ENCODE assay signal across 1 cellular context in the genomic region with DNA sequence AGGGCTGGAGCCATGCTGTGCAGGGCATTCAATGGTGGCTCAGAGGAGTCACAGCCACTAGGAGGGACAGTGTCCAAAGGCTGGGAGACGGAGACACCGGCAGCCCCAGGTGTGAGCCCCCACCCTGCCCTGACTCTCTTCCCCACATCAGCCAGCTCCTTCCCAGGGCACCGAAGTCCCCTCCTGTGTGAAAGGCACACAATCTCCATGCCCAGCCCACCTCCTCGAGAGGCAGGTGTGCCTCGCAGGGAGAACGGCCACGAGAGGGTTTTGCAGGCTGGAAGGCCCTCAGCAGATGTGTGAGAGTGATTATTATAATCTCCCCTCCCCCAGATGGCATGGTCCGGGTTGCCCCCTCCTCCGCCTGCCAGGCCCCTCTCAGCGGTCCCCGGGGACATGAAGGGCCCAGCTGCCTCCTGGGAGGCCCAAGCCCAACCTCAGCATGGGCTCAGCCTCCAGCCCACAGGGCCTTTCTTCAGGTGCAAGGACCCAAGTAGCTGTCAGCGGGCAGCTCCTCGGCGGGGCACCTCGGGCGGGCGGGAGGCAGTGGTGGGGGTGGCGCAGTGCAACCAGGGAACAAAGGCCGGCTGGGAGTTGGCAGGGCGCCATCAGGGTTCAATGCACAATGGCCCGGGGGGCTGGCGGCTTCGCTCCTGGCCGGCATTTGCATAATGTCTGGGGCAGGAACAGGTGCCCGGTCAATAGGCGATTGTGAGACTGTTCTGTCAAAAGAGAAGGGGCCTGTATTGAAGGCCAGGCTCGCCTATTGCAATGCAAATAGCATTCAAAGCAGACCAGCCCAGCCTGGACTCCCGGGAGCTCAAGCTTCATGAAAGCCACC.
TF ChIP-seq lines count a peak whose summit lies in the region.

No MANE protein-coding gene starts in this region.

TF ChIP-seq in HepG2, 621 proteins besides CTCF, POLR2A, EP300 and RAD21 (continued from another document and continues in another):
- TF ChIP-seq ZXDC (CRISPR knock-in tag; IDR thresholded peaks at IDR 0.05) (no peak), RFX3 (CRISPR knock-in tag; IDR thresholded peaks at IDR 0.05) (no peak), ZNF101 (CRISPR knock-in tag; IDR thresholded peaks at IDR 0.05; ENCODE audit: borderline replicate concordance, low read depth) (no peak), POGK (CRISPR knock-in tag; conservative IDR thresholded peaks at IDR 0.05) (0 out of 2 replicates have a peak, but pooled peaks have one; percentile 35), ZBTB33 (CRISPR knock-in tag; IDR thresholded peaks at IDR 0.05) (no peak), ZBTB7B (CRISPR knock-in tag; IDR thresholded peaks at IDR 0.05) (0 out of 2 replicates have a peak, but pooled peaks have one; percentile 67), ZNF737 (CRISPR knock-in tag; IDR thresholded peaks at IDR 0.05; ENCODE audit: borderline replicate concordance) (no peak), HOXA5 (CRISPR knock-in tag; IDR thresholded peaks at IDR 0.05) (no peak), NFYB (CRISPR knock-in tag; IDR thresholded peaks at IDR 0.05) (no peak), IKZF4 (CRISPR knock-in tag; IDR thresholded peaks at IDR 0.05; ENCODE audit: borderline replicate concordance, low read depth, not compliant biosample characterization) (no peak), KAT7 (CRISPR knock-in tag; IDR thresholded peaks at IDR 0.05; ENCODE audit: borderline replicate concordance) (no peak), CREB1 (IDR thresholded peaks at IDR 0.05) (no peak), CREB1 (CRISPR knock-in tag; IDR thresholded peaks at IDR 0.05) (no peak), KDM5B (CRISPR knock-in tag; IDR thresholded peaks at IDR 0.05; ENCODE audit: borderline replicate concordance) (peak; percentile 33; the same call in 1 of the 2 replicates), ZNF616 (CRISPR knock-in tag; IDR thresholded peaks at IDR 0.05; ENCODE audit: low read depth) (no peak), ZBTB3 (CRISPR knock-in tag; IDR thresholded peaks at IDR 0.05; ENCODE audit: borderline replicate concordance, low read depth) (no peak), WIZ (CRISPR knock-in tag; IDR thresholded peaks at IDR 0.05) (no peak), HNF4A (CRISPR knock-in tag; IDR thresholded peaks at IDR 0.05) (peak; percentile 64), THYN1 (CRISPR knock-in tag; IDR thresholded peaks at IDR 0.05; ENCODE audit: borderline replicate concordance, low read depth) (no peak), ISL2 (CRISPR knock-in tag; IDR thresholded peaks at IDR 0.05) (no peak)
- TF ChIP-seq, protein P1, sequence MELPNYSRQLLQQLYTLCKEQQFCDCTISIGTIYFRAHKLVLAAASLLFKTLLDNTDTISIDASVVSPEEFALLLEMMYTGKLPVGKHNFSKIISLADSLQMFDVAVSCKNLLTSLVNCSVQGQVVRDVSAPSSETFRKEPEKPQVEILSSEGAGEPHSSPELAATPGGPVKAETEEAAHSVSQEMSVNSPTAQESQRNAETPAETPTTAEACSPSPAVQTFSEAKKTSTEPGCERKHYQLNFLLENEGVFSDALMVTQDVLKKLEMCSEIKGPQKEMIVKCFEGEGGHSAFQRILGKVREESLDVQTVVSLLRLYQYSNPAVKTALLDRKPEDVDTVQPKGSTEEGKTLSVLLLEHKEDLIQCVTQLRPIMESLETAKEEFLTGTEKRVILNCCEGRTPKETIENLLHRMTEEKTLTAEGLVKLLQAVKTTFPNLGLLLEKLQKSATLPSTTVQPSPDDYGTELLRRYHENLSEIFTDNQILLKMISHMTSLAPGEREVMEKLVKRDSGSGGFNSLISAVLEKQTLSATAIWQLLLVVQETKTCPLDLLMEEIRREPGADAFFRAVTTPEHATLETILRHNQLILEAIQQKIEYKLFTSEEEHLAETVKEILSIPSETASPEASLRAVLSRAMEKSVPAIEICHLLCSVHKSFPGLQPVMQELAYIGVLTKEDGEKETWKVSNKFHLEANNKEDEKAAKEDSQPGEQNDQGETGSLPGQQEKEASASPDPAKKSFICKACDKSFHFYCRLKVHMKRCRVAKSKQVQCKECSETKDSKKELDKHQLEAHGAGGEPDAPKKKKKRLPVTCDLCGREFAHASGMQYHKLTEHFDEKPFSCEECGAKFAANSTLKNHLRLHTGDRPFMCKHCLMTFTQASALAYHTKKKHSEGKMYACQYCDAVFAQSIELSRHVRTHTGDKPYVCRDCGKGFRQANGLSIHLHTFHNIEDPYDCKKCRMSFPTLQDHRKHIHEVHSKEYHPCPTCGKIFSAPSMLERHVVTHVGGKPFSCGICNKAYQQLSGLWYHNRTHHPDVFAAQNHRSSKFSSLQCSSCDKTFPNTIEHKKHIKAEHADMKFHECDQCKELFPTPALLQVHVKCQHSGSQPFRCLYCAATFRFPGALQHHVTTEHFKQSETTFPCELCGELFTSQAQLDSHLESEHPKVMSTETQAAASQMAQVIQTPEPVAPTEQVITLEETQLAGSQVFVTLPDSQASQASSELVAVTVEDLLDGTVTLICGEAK (IDR thresholded peaks at IDR 0.05), result no peak
- TF ChIP-seq, protein P1 (CRISPR knock-in tag; IDR thresholded peaks at IDR 0.05), result no peak
- TF ChIP-seq, protein P2, sequence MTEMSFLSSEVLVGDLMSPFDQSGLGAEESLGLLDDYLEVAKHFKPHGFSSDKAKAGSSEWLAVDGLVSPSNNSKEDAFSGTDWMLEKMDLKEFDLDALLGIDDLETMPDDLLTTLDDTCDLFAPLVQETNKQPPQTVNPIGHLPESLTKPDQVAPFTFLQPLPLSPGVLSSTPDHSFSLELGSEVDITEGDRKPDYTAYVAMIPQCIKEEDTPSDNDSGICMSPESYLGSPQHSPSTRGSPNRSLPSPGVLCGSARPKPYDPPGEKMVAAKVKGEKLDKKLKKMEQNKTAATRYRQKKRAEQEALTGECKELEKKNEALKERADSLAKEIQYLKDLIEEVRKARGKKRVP (CRISPR knock-in tag; IDR thresholded peaks at IDR 0.05), result no peak
- TF ChIP-seq, protein P3, sequence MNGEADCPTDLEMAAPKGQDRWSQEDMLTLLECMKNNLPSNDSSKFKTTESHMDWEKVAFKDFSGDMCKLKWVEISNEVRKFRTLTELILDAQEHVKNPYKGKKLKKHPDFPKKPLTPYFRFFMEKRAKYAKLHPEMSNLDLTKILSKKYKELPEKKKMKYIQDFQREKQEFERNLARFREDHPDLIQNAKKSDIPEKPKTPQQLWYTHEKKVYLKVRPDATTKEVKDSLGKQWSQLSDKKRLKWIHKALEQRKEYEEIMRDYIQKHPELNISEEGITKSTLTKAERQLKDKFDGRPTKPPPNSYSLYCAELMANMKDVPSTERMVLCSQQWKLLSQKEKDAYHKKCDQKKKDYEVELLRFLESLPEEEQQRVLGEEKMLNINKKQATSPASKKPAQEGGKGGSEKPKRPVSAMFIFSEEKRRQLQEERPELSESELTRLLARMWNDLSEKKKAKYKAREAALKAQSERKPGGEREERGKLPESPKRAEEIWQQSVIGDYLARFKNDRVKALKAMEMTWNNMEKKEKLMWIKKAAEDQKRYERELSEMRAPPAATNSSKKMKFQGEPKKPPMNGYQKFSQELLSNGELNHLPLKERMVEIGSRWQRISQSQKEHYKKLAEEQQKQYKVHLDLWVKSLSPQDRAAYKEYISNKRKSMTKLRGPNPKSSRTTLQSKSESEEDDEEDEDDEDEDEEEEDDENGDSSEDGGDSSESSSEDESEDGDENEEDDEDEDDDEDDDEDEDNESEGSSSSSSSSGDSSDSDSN (CRISPR knock-in tag; IDR thresholded peaks at IDR 0.05), result no peak
- TF ChIP-seq, protein P4, sequence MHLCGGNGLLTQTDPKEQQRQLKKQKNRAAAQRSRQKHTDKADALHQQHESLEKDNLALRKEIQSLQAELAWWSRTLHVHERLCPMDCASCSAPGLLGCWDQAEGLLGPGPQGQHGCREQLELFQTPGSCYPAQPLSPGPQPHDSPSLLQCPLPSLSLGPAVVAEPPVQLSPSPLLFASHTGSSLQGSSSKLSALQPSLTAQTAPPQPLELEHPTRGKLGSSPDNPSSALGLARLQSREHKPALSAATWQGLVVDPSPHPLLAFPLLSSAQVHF (CRISPR knock-in tag; IDR thresholded peaks at IDR 0.05), result no peak
- TF ChIP-seq, protein P5, sequence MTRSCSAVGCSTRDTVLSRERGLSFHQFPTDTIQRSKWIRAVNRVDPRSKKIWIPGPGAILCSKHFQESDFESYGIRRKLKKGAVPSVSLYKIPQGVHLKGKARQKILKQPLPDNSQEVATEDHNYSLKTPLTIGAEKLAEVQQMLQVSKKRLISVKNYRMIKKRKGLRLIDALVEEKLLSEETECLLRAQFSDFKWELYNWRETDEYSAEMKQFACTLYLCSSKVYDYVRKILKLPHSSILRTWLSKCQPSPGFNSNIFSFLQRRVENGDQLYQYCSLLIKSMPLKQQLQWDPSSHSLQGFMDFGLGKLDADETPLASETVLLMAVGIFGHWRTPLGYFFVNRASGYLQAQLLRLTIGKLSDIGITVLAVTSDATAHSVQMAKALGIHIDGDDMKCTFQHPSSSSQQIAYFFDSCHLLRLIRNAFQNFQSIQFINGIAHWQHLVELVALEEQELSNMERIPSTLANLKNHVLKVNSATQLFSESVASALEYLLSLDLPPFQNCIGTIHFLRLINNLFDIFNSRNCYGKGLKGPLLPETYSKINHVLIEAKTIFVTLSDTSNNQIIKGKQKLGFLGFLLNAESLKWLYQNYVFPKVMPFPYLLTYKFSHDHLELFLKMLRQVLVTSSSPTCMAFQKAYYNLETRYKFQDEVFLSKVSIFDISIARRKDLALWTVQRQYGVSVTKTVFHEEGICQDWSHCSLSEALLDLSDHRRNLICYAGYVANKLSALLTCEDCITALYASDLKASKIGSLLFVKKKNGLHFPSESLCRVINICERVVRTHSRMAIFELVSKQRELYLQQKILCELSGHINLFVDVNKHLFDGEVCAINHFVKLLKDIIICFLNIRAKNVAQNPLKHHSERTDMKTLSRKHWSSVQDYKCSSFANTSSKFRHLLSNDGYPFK (CRISPR knock-in tag; IDR thresholded peaks at IDR 0.05; ENCODE audit: borderline replicate concordance), result no peak
